Comparison of ENCODE assay signal across 24 cellular contexts in the genomic region with DNA sequence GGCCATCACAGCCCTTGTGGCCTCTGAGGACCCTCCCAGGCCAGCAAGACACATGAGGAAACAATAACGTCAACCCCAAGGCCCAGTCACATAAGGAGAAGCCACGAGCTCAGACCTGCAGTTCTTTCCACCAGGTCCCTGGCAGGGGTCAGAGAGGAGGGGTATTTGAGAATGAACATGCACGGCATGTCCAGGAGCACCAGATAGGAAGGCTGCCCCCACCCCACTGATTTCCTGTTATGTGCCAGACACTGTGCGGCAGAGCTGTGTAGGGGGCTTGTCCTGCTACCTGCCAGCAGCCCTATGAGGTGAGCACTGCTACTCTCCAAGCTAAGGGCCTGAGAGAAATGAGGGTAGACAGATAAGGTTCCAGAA. TPM values are rescaled to one million over a fixed set of nuclear protein-coding genes. Genes with fewer than 3 reads are reported as not detected.
DNase-seq lines count a peak whose midpoint lies in the region; ATAC-seq, FAIRE-seq and TF ChIP-seq lines count a peak whose summit lies in the region.
"Had no signal": no experiment of that assay in that cellular context is flagged by ENCODE, and none has a peak within 500 bp of the region (broad histone marks: within the 10 kb centered on the region; RNA-seq: fewer than 3 reads in every experiment).

No MANE protein-coding gene starts in this region.

- no peak overlapping the region for H3K56ac ChIP-seq in H9 (ENCODE audit: insufficient read length, low read depth, low read length)

- H3K4me3 Mint-ChIP-seq in naive thymus-derived CD8-positive, alpha-beta T cell, result peak overlapping the region in 9 of 10 donors; percentile 30 to 84 (median 72)
- H3K4me3 Mint-ChIP-seq in H9, result no peak overlapping the region; a peak in 1 of 5 replicates
- H3K4me3 Mint-ChIP-seq: activated CD4-positive, alpha-beta memory T cell treated with anti-CD3 and anti-CD28 coated beads for 36 hours had no signal

- no peak overlapping the region; the same call in 1 of the 2 replicates for H2AFZ ChIP-seq in K562 (ENCODE audit: low read depth, low read length)
- no peak overlapping the region for H2AFZ ChIP-seq in H9 (ENCODE audit: low read length)
- H2AFZ ChIP-seq: GM23248 had no signal

- H3K4ac ChIP-seq in H9 (ENCODE audit: low read depth, low read length), result no peak overlapping the region

- H3K79me2 ChIP-seq in K562 (ENCODE audit: control insufficient read depth, insufficient read depth, low read length), result no peaks in the 10 kb centered on the region
- H3K79me2 ChIP-seq in H9 (ENCODE audit: insufficient read depth, low read length), result no peaks in the 10 kb centered on the region

- no peak overlapping the region for H2BK120ac ChIP-seq in H9 (ENCODE audit: low read depth, low read length, poor library complexity, severe bottlenecking)

- TF ChIP-seq CTCF in cardiac muscle cell (IDR thresholded peaks at IDR 0.05; ENCODE audit: low read depth, low read length), result no peak
- TF ChIP-seq CTCF in heart right ventricle (IDR thresholded peaks at IDR 0.05), result no peak
- no peak for TF ChIP-seq CTCF in K562 (IDR thresholded peaks at IDR 0.05 in 2 of 3, conservative IDR thresholded peaks at IDR 0.05 in 1 of 3; ENCODE audit: insufficient read depth in 2 of 3, low read depth in 1 of 3, low read length in 3 of 3)
- no peak for TF ChIP-seq CTCF in H9 (conservative IDR thresholded peaks at IDR 0.05)

- H3T11ph ChIP-seq in H9 (ENCODE audit: low read length), result no peak overlapping the region

- H3K14ac ChIP-seq in H9 (ENCODE audit: insufficient read depth, low read length), result no peak overlapping the region

- in situ Hi-C loops in K562 (cut with MboI), result no loop called here

- no peak overlapping the region for H2BK12ac ChIP-seq in H9 (ENCODE audit: insufficient read length, low read depth, low read length)

- H3K4me2 ChIP-seq in K562 (ENCODE audit: insufficient read depth, low read length) (peak overlapping the region; percentile 50; the same call in 1 of the 2 replicates), H9 (ENCODE audit: insufficient read depth, insufficient read length, low read length) (no peak overlapping the region)

- H3K36me3 ChIP-seq in cardiac muscle cell, result no peaks in the 10 kb centered on the region
- H3K36me3 ChIP-seq in heart right ventricle, result no peaks in the 10 kb centered on the region
- H3K36me3 ChIP-seq in K562 (ENCODE audit: control insufficient read depth, insufficient read depth, low read length), result no peaks in the 10 kb centered on the region
- H3K36me3 ChIP-seq in thymus (ENCODE audit: control insufficient read depth, insufficient read depth), result no peaks in the 10 kb centered on the region
- H3K36me3 ChIP-seq: adrenal gland, gastroesophageal sphincter, uterus had no signal

- H3K18ac ChIP-seq in H9 (ENCODE audit: insufficient read length, low read depth, low read length), result no peak overlapping the region

- H3K79me1 ChIP-seq in H9 (ENCODE audit: insufficient read depth, low read depth, low read length, poor library complexity, severe bottlenecking), result no peaks in the 10 kb centered on the region

- no peak overlapping the region for H2BK5ac ChIP-seq in H9 (ENCODE audit: insufficient read length, low read length)

- POLR2A ChIA-PET in K562 (lab: Yijun Ruan, JAX), result interaction anchor here (0.5 to 1.5 kb wide), 6 partner anchors 9 to 256 kb away, joined by 3 to 11 read pairs (median 3); no protein-coding TSS in a partner anchor
- POLR2A ChIA-PET in naive thymus-derived CD8-positive, alpha-beta T cell (lab: Charles Lee), result interaction anchor here (0.7 to 2.6 kb wide), 11 partner anchors 9 to 112 kb away, joined by 3 to 17 read pairs (median 3); no protein-coding TSS in a partner anchor

- intact Hi-C loops in heart right ventricle (cut with DNase I), result no loop called here
- intact Hi-C loops in K562 (cut with micrococcal nuclease), result no loop called here

- no TSS peak for BruUV-seq in K562 (replicated peaks; lab: Mats Ljungman, UMichigan)

- H3K23me2 ChIP-seq in H9 (ENCODE audit: insufficient read length, low read depth, low read length, poor library complexity, severe bottlenecking), result no peaks in the 10 kb centered on the region

- H4K5ac ChIP-seq in H9 (ENCODE audit: insufficient read length, low read depth, low read length), result no peak overlapping the region

- no peaks in the 10 kb centered on the region for H3K9me3 Mint-ChIP-seq in naive thymus-derived CD8-positive, alpha-beta T cell
- no peaks in the 10 kb centered on the region; a peak in 1 of 5 replicates for H3K9me3 Mint-ChIP-seq in H9
- H3K9me3 Mint-ChIP-seq: activated CD4-positive, alpha-beta memory T cell treated with anti-CD3 and anti-CD28 coated beads for 36 hours had no signal

- H2BK20ac ChIP-seq in H9 (ENCODE audit: low read depth, low read length, poor library complexity, severe bottlenecking), result no peak overlapping the region

- TF ChIP-seq EP300 in K562 (IDR thresholded peaks at IDR 0.05; ENCODE audit: low read length), result no peak

- no peaks in the 10 kb centered on the region for H3K27me3 ChIP-seq in cardiac muscle cell
- no peaks in the 10 kb centered on the region for H3K27me3 ChIP-seq in heart right ventricle
- peaks cover 2 to 10% of the 10 kb centered on the region in 2 experiments; a peak in 1 of 5 replicates for H3K27me3 ChIP-seq in K562 (ENCODE audit: control insufficient read depth in 2 of 2, insufficient read depth in 2 of 2, low read length in 2 of 2)
- H3K27me3 ChIP-seq in thymus (ENCODE audit: control insufficient read depth, insufficient read depth), result no peaks in the 10 kb centered on the region
- H3K27me3 ChIP-seq in H9 (ENCODE audit: insufficient read depth, low read length), result no peaks in the 10 kb centered on the region
- H3K27me3 ChIP-seq: adrenal gland, gastroesophageal sphincter, uterus had no signal

- H3K27me3 Mint-ChIP-seq in naive thymus-derived CD8-positive, alpha-beta T cell, result peaks cover 0 to 2% (median 0%) of the 10 kb centered on the region in 5 donors
- peaks cover 6% of the 10 kb centered on the region; the same call in 1 of the 2 replicates for H3K27me3 Mint-ChIP-seq in H9 (ENCODE audit: low read depth)
- H3K27me3 Mint-ChIP-seq: activated CD4-positive, alpha-beta memory T cell treated with anti-CD3 and anti-CD28 coated beads for 36 hours had no signal

- TF ChIP-seq RAD21 in K562 (CRISPR knock-in tag; conservative IDR thresholded peaks at IDR 0.05 in 1 of 2, IDR thresholded peaks at IDR 0.05 in 1 of 2), result no peak

- no peak overlapping the region for H4K91ac ChIP-seq in H9 (ENCODE audit: insufficient read length, low read depth, low read length)

- H3K4me1 Mint-ChIP-seq in naive thymus-derived CD8-positive, alpha-beta T cell, result peaks cover 36 to 75% (median 53%) of the 10 kb centered on the region in 4 donors
- H3K4me1 Mint-ChIP-seq in H9, result peaks cover 4 to 10% of the 10 kb centered on the region in 2 experiments

- no peak for DNase-seq in cardiac muscle cell (ENCODE audit: low read depth in 1 of 2, low spot score in 1 of 2)
- no peak for DNase-seq in heart right ventricle
- DNase-seq in K562 (ENCODE audit: extremely low read depth in 1 of 4, low spot score in 3 of 4), result no peak
- no peak for DNase-seq in naive thymus-derived CD8-positive, alpha-beta T cell
- no peak for DNase-seq in H9
- DNase-seq in Ammon's horn (ENCODE audit: low spot score), result no peak
- DNase-seq: activated CD4-positive, CD25-positive, alpha-beta regulatory T cell; AML-193; cortex of kidney; EL; GM23248; NCI-H2081 treated with DMSO at 0.1 percent for 48 hours; stimulated activated CD4-positive, alpha-beta T cell treated with anti-CD3 and anti-CD28 coated beads, Interleukin-1b, Interleukin-23, amount 100 ng/mL, for 48 hours; T1000; uterus had no signal

- ATAC-seq in heart right ventricle, result no peak
- ATAC-seq in K562, result no peak; the same call in 2 of the 3 replicates
- ATAC-seq in naive thymus-derived CD8-positive, alpha-beta T cell, result no peak
- ATAC-seq in GM18511 (IDR thresholded peaks at IDR 0.05; ENCODE audit: unreplicated experiment), result no peak
- ATAC-seq: gastroesophageal sphincter had no signal

- no peaks in the 10 kb centered on the region for H3K9me3 ChIP-seq in cardiac muscle cell (ENCODE audit: low read depth)
- no peaks in the 10 kb centered on the region for H3K9me3 ChIP-seq in heart right ventricle
- no peaks in the 10 kb centered on the region for H3K9me3 ChIP-seq in K562 (replicated peaks; ENCODE audit: control insufficient read depth, insufficient read depth, low read depth, low read length)
- no peaks in the 10 kb centered on the region for H3K9me3 ChIP-seq in thymus (ENCODE audit: control insufficient read depth)
- H3K9me3 ChIP-seq in H9 (ENCODE audit: control insufficient read depth, low read depth, low read length), result no peaks in the 10 kb centered on the region
- H3K9me3 ChIP-seq: adrenal gland, gastroesophageal sphincter, uterus had no signal

- H3K4me3 ChIP-seq in cardiac muscle cell (no peak overlapping the region), heart right ventricle (no peak overlapping the region), K562 (no peak overlapping the region), thymus (ENCODE audit: low read length) (no peak overlapping the region)
- H3K4me3 ChIP-seq: adrenal gland, gastroesophageal sphincter, GM23248, skin epidermis, uterus had no signal

- H2BK15ac ChIP-seq in H9 (ENCODE audit: low read depth, low read length), result no peak overlapping the region

- peaks cover 4% of the 10 kb centered on the region for H3K9me1 ChIP-seq in K562 (ENCODE audit: control insufficient read depth, insufficient read depth, low read length)

- H3K9ac ChIP-seq in K562 (ENCODE audit: insufficient read depth in 1 of 2, low read depth in 2 of 2, low read length in 2 of 2) (peak overlapping the region in 1 of 2 experiments; percentile 31; a peak in 3 of 4 replicates), H9 (ENCODE audit: extremely low read depth, insufficient read length, low read length) (no peak overlapping the region)
- H3K9ac ChIP-seq: GM23248 had no signal

- H2AK5ac ChIP-seq in H9 (ENCODE audit: insufficient read length, low read length), result no peak overlapping the region

- FAIRE-seq in K562 (lab: Jason Lieb, UNC), result peak; percentile 37
- FAIRE-seq: A204.1, endometrium, islet of Langerhans had no signal

- peaks cover 36% of the 10 kb centered on the region for H3K4me1 ChIP-seq in cardiac muscle cell (ENCODE audit: low read depth)
- peaks cover 4 to 28% (median 8%) of the 10 kb centered on the region in 9 donors for H3K4me1 ChIP-seq in heart right ventricle
- peaks cover 30 to 44% of the 10 kb centered on the region in 2 experiments for H3K4me1 ChIP-seq in K562 (replicated peaks in 1 of 2; ENCODE audit: control insufficient read depth in 2 of 2, insufficient read depth in 2 of 2, low read length in 2 of 2)
- H3K4me1 ChIP-seq in thymus (ENCODE audit: control insufficient read depth, insufficient read depth, low read length), result peaks cover 35% of the 10 kb centered on the region
- no peaks in the 10 kb centered on the region for H3K4me1 ChIP-seq in H9 (ENCODE audit: insufficient read depth, low read length)
- H3K4me1 ChIP-seq: uterus had no signal

- TF ChIP-seq POLR2A in K562 (conservative IDR thresholded peaks at IDR 0.05), result no peak

- peak overlapping the region; percentile 40 to 91 (median 76) for H3K27ac Mint-ChIP-seq in naive thymus-derived CD8-positive, alpha-beta T cell
- no peak overlapping the region for H3K27ac Mint-ChIP-seq in H9
- H3K27ac Mint-ChIP-seq: activated CD4-positive, alpha-beta memory T cell treated with anti-CD3 and anti-CD28 coated beads for 36 hours had no signal

- CTCF ChIA-PET in K562 (lab: Yijun Ruan, JAX; ENCODE audit: low intra/inter-chr PET ratio), result no interaction called here

- H3K36me3 Mint-ChIP-seq in naive thymus-derived CD8-positive, alpha-beta T cell, result no peaks in the 10 kb centered on the region
- H3K36me3 Mint-ChIP-seq in H9 (ENCODE audit: insufficient read depth in 1 of 3, low read depth in 3 of 3), result no peaks in the 10 kb centered on the region
- H3K36me3 Mint-ChIP-seq: activated CD4-positive, alpha-beta memory T cell treated with anti-CD3 and anti-CD28 coated beads for 36 hours had no signal

- no peak overlapping the region for H4K8ac ChIP-seq in H9 (replicated peaks; ENCODE audit: insufficient read length, low read depth, low read length)

- no peak overlapping the region for H3K23ac ChIP-seq in H9 (ENCODE audit: insufficient read length, low read depth, low read length)

- peak overlapping the region; percentile 64 for H3K27ac ChIP-seq in cardiac muscle cell
- H3K27ac ChIP-seq in heart right ventricle, result no peak overlapping the region
- no peak overlapping the region for H3K27ac ChIP-seq in K562 (ENCODE audit: extremely low read depth, low read depth, low read length)
- H3K27ac ChIP-seq in thymus (ENCODE audit: low read depth), result peak overlapping the region; percentile 10
- H3K27ac ChIP-seq in H9 (ENCODE audit: insufficient read length, low read depth, low read length), result no peak overlapping the region
- H3K27ac ChIP-seq: adrenal gland, gastroesophageal sphincter, GM23248, skin epidermis, uterus had no signal

- H4K20me1 ChIP-seq in K562 (replicated peaks; ENCODE audit: control insufficient read depth, insufficient read depth, low read length), result no peaks in the 10 kb centered on the region
- peaks cover 3% of the 10 kb centered on the region for H4K20me1 ChIP-seq in H9 (ENCODE audit: control insufficient read depth, insufficient read depth, insufficient read length)

- WGBS in heart right ventricle, 2 donors, result 90 to 91% methylated on average over 4 of the region's 4 CpGs
- 32% methylated on average over 4 of the region's 4 CpGs for WGBS in K562 (ENCODE audit: insufficient coverage, low coverage, missing lambda C conversion rate)
- 43% methylated on average over 4 of the region's 4 CpGs for WGBS in thymus
- no CpG with 5 or more reads among the region's 4 CpGs for WGBS in H9 (ENCODE audit: extremely low coverage, insufficient read length, low lambda C conversion rate)

RNA-seq across cellular contexts. Expression of a gene that starts 40.7 kb away (rescaled TPM):
- total RNA-seq in cardiac muscle cell (57.1 and 78.8 TPM in 2 replicates), heart right ventricle (10 to 100 TPM; 40.4 to 61.5 (median 50.8) TPM), K562 (2014; rRNA removed) (7.0 and 7.7 TPM in 2 replicates), K562 (2014; rRNA removed; fragmentation: Illumina TruSeq; extraction: Trizol) (2.6 and 2.8 TPM in 2 replicates), K562 (2015; rRNA removed; fragmentation: Illumina TruSeq; extraction: Trizol) (4.3 and 5.0 TPM in 2 replicates), K562 (2021) (30.3 and 37.3 TPM in 2 replicates), H9 (2021) (31.8 and 36.9 TPM in 2 replicates)
- polyA plus RNA-seq in cardiac muscle cell (48.2 and 57.7 TPM in 2 replicates), heart right ventricle (10 to 100 TPM; 24.2 to 26.8 TPM), K562 (2011; rRNA removed) (3.6 and 6.2 TPM in 2 replicates), K562 (2014; fragmentation: Illumina TruSeq; extraction: Trizol) (22.9 and 25.1 TPM in 2 replicates), K562 (2014; fragmentation: Nextera tagmentation; extraction: Ambion mirVana) (1 to 10 TPM; 1.0 to 1.9 TPM), K562 (2014; rRNA removed) (11.0 and 11.7 TPM in 2 replicates), thymus (14.2 TPM)
- 31.4 and 71.8 TPM in 2 replicates for total RNA-seq in K562 (2011; cell fraction: chromatin; rRNA removed; ENCODE audit: low replicate concordance)
- total RNA-seq in K562 (2011; cell fraction: nucleolus; rRNA removed), result 28.6 and 32.2 TPM in 2 replicates
- total RNA-seq in K562 (2011; cell fraction: nucleoplasm; rRNA removed), result 31.8 and 38.1 TPM in 2 replicates
- 5.2 and 5.4 TPM in 2 replicates for polyA plus RNA-seq in K562 (2011; cell fraction: cytosol; rRNA removed)
- 18.9 and 30.6 TPM in 2 replicates for polyA plus RNA-seq in K562 (2011; cell fraction: nucleus; rRNA removed)
- 23.3 and 39.2 TPM in 2 replicates for polyA plus RNA-seq in K562 (2012)
- polyA minus RNA-seq in K562 (2011; rRNA and poly(A)+ RNA removed), result 5.8 and 6.7 TPM in 2 replicates
- polyA minus RNA-seq in K562 (2011; cell fraction: cytosol; rRNA and poly(A)+ RNA removed), result 14.9 and 22.3 TPM in 2 replicates
- 17.6 and 22.4 TPM in 2 replicates for polyA minus RNA-seq in K562 (2011; cell fraction: nucleus; rRNA and poly(A)+ RNA removed)
- 10 to 100 TPM; 11.2 to 11.6 TPM for total RNA-seq in naive thymus-derived CD8-positive, alpha-beta T cell
- 1 to 10 TPM; 1.4 to 2.7 (median 2.6) TPM for polyA plus RNA-seq in naive thymus-derived CD8-positive, alpha-beta T cell

Comparison
In these comparisons a context has a peak if more than half of its experiments do, and no peak if none do; other contexts are left out.
1. H3K27ac ChIP-seq: peak in cardiac muscle cell (single experiment) and thymus (single experiment); none in heart right ventricle (0 of 10), K562 (single experiment) and H9 (single experiment).
2. H3K27ac Mint-ChIP-seq: peak in naive thymus-derived CD8-positive, alpha-beta T cell (10 of 10); none in H9 (0 of 3).
3. H3K4me3 Mint-ChIP-seq: peak in naive thymus-derived CD8-positive, alpha-beta T cell (9 of 10); none in H9 (0 of 2).